16 cellular contexts compared by ENCODE assay signal in genomic region chr1:47751188-47751587, GRCh38.
A peak's percentile ranks its signal among the peaks of the same experiment; 100 is the strongest.
DNase-seq lines count a peak whose midpoint lies in the region; ATAC-seq and TF ChIP-seq lines count a peak whose summit lies in the region.
"Had no signal": no experiment of that assay in that cellular context is flagged by ENCODE, and none has a peak within 500 bp of the region (broad histone marks: within the 10 kb centered on the region; RNA-seq: fewer than 3 reads in every experiment).

No MANE protein-coding gene starts in this region.

- CTCF ChIA-PET in T-cell (lab: Charles Lee), result no interaction called here

- H3K4me3 Mint-ChIP-seq in mesothelial cell of epicardium, result no peak overlapping the region
- H3K4me3 Mint-ChIP-seq in T-cell, result no peak overlapping the region
- H3K4me3 Mint-ChIP-seq: activated CD4-positive, alpha-beta T cell treated with anti-CD3 and anti-CD28 coated beads, Interleukin-2, amount 10 ng/mL, durations not matched to agents 24 days and 14 days; activated naive CD8-positive, alpha-beta T cell treated with anti-CD3 and anti-CD28 coated beads for 36 hours; effector memory CD8-positive, alpha-beta T cell had no signal

- H3K4me3 ChIP-seq in choroid plexus epithelial cell (ENCODE audit: low read depth, low read length), result no peak overlapping the region
- H3K4me3 ChIP-seq: lung had no signal

- no peaks in the 10 kb centered on the region for H3K36me3 Mint-ChIP-seq in mesothelial cell of epicardium
- no peaks in the 10 kb centered on the region for H3K36me3 Mint-ChIP-seq in T-cell
- H3K36me3 Mint-ChIP-seq: activated naive CD8-positive, alpha-beta T cell treated with anti-CD3 and anti-CD28 coated beads for 36 hours had no signal

- peaks cover 11% of the 10 kb centered on the region for H3K27me3 Mint-ChIP-seq in mesothelial cell of epicardium (ENCODE audit: low read depth)
- peaks cover 9 to 15% of the 10 kb centered on the region in 2 donors for H3K27me3 Mint-ChIP-seq in T-cell
- H3K27me3 Mint-ChIP-seq: activated CD4-positive, alpha-beta T cell treated with anti-CD3 and anti-CD28 coated beads, Interleukin-2, amount 10 ng/mL, durations not matched to agents 24 days and 14 days had no signal

- DNase-seq in DMS53 treated with DMSO at 0.1 percent for 48 hours (lab: John Stamatoyannopoulos, UW; ENCODE audit: unreplicated experiment) (peak; percentile 70), NCI-H2029 (lab: John Stamatoyannopoulos, UW) (peak; percentile 95), choroid plexus epithelial cell (ENCODE audit: low read depth) (peak; percentile 77), mesothelial cell of epicardium (ENCODE audit: low spot score in 2 of 2, unreplicated experiment in 2 of 2) (no peak), activated gamma-delta T cell treated with Interleukin-2 at 50 U/mL for 16 hours (no peak), T-cell (no peak)
- DNase-seq: activated CD4-positive, alpha-beta T cell treated with anti-CD3 and anti-CD28 coated beads, Interleukin-2, amount 10 ng/mL, durations not matched to agents 24 days and 14 days; activated naive CD8-positive, alpha-beta T cell treated with anti-CD3 and anti-CD28 coated beads for 36 hours; activated T-cell treated with anti-CD3 and anti-CD28 coated beads, Interleukin-2, amount 50 U/mL, for 1 hour; DMS79 treated with DMSO at 0.1 percent for 48 hours; effector memory CD8-positive, alpha-beta T cell; MM.1S; NCI-H226; stimulated activated CD4-positive, alpha-beta T cell treated with anti-CD3 and anti-CD28 coated beads, Interleukin-2, amount 100 ng/mL, for 24 hours had no signal

- POLR2A ChIA-PET in T-cell (lab: Charles Lee), result no interaction called here

- H3K9me3 Mint-ChIP-seq in mesothelial cell of epicardium, result no peaks in the 10 kb centered on the region
- H3K9me3 Mint-ChIP-seq in T-cell, result no peaks in the 10 kb centered on the region
- H3K9me3 Mint-ChIP-seq: activated CD4-positive, alpha-beta T cell treated with anti-CD3 and anti-CD28 coated beads, Interleukin-2, amount 10 ng/mL, durations not matched to agents 24 days and 14 days; activated naive CD8-positive, alpha-beta T cell treated with anti-CD3 and anti-CD28 coated beads for 36 hours; effector memory CD8-positive, alpha-beta T cell had no signal

- H3K4me1 Mint-ChIP-seq in mesothelial cell of epicardium (peaks cover 19% of the 10 kb centered on the region), T-cell (no peaks in the 10 kb centered on the region)
- H3K4me1 Mint-ChIP-seq: activated CD4-positive, alpha-beta T cell treated with anti-CD3 and anti-CD28 coated beads, Interleukin-2, amount 10 ng/mL, durations not matched to agents 24 days and 14 days; activated naive CD8-positive, alpha-beta T cell treated with anti-CD3 and anti-CD28 coated beads for 36 hours had no signal

- TF ChIP-seq CTCF in choroid plexus epithelial cell (conservative IDR thresholded peaks at IDR 0.05; ENCODE audit: low read depth, low read length) (no peak), mesothelial cell of epicardium (IDR thresholded peaks at IDR 0.05; ENCODE audit: unreplicated experiment) (no peak)

- H3K27ac Mint-ChIP-seq in mesothelial cell of epicardium (peak overlapping the region; percentile 17), T-cell (no peak overlapping the region)
- H3K27ac Mint-ChIP-seq: activated CD4-positive, alpha-beta T cell treated with anti-CD3 and anti-CD28 coated beads, Interleukin-2, amount 10 ng/mL, durations not matched to agents 24 days and 14 days; activated naive CD8-positive, alpha-beta T cell treated with anti-CD3 and anti-CD28 coated beads for 36 hours; effector memory CD8-positive, alpha-beta T cell had no signal

- ATAC-seq in HG03039 (IDR thresholded peaks at IDR 0.05; ENCODE audit: unreplicated experiment), result no peak
- ATAC-seq in T-cell (replicated peaks in 1 of 4), result no peak
- ATAC-seq: effector memory CD8-positive, alpha-beta T cell had no signal

Comparison
In these comparisons a context has a peak if more than half of its experiments do, and no peak if none do; other contexts are left out.
1. DNase-seq: peak in DMS53 treated with DMSO at 0.1 percent for 48 hours (single experiment), NCI-H2029 (single experiment) and choroid plexus epithelial cell (single experiment); none in mesothelial cell of epicardium (0 of 2), activated gamma-delta T cell treated with Interleukin-2 at 50 U/mL for 16 hours (single experiment) and T-cell (0 of 34).